Comparison of ENCODE assay signal across 1 cellular context in the genomic region with DNA sequence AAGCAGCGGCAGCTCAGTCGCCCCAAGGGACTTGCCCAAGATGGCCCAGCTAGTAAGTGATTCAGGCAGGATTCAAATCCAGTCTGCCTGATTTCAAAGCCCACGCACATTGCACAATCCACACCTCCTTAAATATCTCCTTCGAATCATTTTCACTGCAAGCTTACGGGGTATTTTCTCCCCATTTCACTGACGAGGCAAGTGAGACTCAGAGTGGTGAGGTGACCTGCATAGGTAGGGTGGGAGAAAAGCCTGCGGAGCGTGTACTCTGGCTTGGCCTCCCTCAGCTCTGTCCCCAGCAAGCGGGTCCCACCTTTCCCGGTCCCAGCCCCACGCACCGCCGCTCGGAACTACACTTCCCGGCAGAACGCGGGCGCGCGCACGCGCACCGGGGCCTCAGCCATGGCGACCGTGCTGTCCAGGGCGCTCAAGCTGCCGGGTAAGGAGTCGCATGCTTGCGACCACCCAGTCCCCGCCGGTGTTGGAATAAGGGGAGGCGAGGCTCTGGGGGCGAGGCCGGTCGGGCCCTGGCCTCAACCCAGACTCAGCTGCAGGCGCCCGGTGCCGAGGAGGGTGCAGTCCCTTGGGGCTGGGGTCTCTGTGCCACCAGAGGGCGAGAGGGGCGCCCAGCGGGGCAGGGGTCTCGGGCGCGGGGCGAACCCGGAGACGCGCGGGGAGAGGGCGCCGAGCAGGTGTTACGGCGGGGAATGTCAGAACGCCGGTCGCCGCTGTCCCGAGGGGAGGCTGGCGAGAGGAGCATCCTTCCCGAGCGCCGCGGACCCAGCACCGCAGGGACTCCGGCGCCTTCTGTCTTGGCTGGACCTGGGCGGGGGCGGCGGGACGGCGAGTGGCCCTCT.
TF ChIP-seq lines count a peak whose summit lies in the region.

A gene with protein sequence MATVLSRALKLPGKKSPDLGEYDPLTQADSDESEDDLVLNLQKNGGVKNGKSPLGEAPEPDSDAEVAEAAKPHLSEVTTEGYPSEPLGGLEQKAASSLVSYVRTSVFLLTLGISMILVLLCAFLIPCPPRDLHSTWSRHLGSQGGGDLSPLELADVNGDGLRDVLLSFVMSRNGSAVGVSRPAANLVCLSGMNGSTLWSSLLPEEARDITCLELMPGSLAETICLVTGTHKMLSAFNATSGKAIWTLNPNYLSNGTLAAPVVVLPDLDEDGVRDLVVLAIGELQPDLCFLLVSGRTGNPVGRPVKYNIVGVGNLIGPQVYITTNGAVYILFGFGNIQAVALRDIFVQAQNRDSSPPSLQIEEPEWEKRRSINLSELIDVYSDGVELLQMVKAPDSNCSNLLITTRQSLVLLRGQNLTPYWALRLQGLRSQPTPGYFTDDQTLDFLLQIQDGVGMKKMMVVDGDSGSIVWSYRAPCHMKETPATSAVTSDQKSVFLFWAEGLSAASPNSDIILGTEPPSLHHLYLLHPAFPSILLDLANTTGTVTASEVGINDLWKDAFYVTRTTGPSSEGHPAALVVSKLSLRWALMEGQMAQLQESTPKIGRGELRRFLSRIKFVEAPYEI (plus strand): TSS at position 380 of the 857 bp plus-strand sequence. CDS start 23 bp downstream, at position 403.

TF ChIP-seq in H1, 55 proteins besides CTCF, POLR2A, EP300 and RAD21:
- TF ChIP-seq, protein P1, sequence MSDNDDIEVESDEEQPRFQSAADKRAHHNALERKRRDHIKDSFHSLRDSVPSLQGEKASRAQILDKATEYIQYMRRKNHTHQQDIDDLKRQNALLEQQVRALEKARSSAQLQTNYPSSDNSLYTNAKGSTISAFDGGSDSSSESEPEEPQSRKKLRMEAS (IDR thresholded peaks at IDR 0.05) = peak; percentile 54
- TF ChIP-seq SP4 (IDR thresholded peaks at IDR 0.05; ENCODE audit: low read length) = peak; percentile 24; the same call in 1 of the 2 replicates
- TF ChIP-seq HDAC2 (IDR thresholded peaks at IDR 0.05; ENCODE audit: borderline replicate concordance in 1 of 2, low read depth in 2 of 2, low read length in 2 of 2) = peak; percentile 24 to 80; a peak in 3 of 4 replicates
- no peak for TF ChIP-seq JUND (IDR thresholded peaks at IDR 0.05; ENCODE audit: low read length)
- peak; percentile 96 for TF ChIP-seq RBBP5 (IDR thresholded peaks at IDR 0.05; ENCODE audit: borderline replicate concordance, low read depth, low read length)
- TF ChIP-seq TCF12 (IDR thresholded peaks at IDR 0.05; ENCODE audit: low read depth, low read length) = no peak
- no peak for TF ChIP-seq CHD1 (IDR thresholded peaks at IDR 0.05; ENCODE audit: low read depth, low read length)
- peak; percentile 90 for TF ChIP-seq YY1 (IDR thresholded peaks at IDR 0.05; ENCODE audit: low read depth, low read length)
- peak; percentile 77 for TF ChIP-seq CEBPB (IDR thresholded peaks at IDR 0.05; ENCODE audit: low read depth, low read length)
- peak; percentile 59; the same call in 1 of the 2 replicates for TF ChIP-seq CREB1 (IDR thresholded peaks at IDR 0.05)
- TF ChIP-seq ASH2L (IDR thresholded peaks at IDR 0.05; ENCODE audit: low read length) = peak; percentile 98
- TF ChIP-seq PHF8 (conservative IDR thresholded peaks at IDR 0.05; ENCODE audit: low read depth, low read length) = peak; percentile 66; the same call in 1 of the 2 replicates
- TF ChIP-seq TBP (IDR thresholded peaks at IDR 0.05; ENCODE audit: low read depth, low read length) = peak; percentile 32; the same call in 1 of the 2 replicates
- TF ChIP-seq NRF1 (IDR thresholded peaks at IDR 0.05; ENCODE audit: low read depth, low read length) = peak; percentile 94
- TF ChIP-seq KDM4A (IDR thresholded peaks at IDR 0.05; ENCODE audit: low read depth, low read length, severe bottlenecking) = peak; percentile 91
- peak; percentile 72 for TF ChIP-seq SIX5 (IDR thresholded peaks at IDR 0.05; ENCODE audit: low read depth, low read length)
- TF ChIP-seq SIN3A (conservative IDR thresholded peaks at IDR 0.05 in 1 of 2, IDR thresholded peaks at IDR 0.05 in 1 of 2; ENCODE audit: low read depth in 1 of 2, low read length in 2 of 2) = peak in 1 of 2 experiments; percentile 42; a peak in 1 of 4 replicates
- TF ChIP-seq GABPA (IDR thresholded peaks at IDR 0.05; ENCODE audit: borderline replicate concordance, insufficient read depth, low read length) = no peak
- TF ChIP-seq, protein P2, sequence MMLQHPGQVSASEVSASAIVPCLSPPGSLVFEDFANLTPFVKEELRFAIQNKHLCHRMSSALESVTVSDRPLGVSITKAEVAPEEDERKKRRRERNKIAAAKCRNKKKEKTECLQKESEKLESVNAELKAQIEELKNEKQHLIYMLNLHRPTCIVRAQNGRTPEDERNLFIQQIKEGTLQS (IDR thresholded peaks at IDR 0.05; ENCODE audit: insufficient read depth, low read depth, low read length) = 0 out of 2 replicates have a peak, but pooled peaks have one; percentile 40
- peak; percentile 62 for TF ChIP-seq TAF1 (IDR thresholded peaks at IDR 0.05; ENCODE audit: low read depth, low read length)
